Comparison of ENCODE assay signal across 8 cellular contexts in the genomic region with DNA sequence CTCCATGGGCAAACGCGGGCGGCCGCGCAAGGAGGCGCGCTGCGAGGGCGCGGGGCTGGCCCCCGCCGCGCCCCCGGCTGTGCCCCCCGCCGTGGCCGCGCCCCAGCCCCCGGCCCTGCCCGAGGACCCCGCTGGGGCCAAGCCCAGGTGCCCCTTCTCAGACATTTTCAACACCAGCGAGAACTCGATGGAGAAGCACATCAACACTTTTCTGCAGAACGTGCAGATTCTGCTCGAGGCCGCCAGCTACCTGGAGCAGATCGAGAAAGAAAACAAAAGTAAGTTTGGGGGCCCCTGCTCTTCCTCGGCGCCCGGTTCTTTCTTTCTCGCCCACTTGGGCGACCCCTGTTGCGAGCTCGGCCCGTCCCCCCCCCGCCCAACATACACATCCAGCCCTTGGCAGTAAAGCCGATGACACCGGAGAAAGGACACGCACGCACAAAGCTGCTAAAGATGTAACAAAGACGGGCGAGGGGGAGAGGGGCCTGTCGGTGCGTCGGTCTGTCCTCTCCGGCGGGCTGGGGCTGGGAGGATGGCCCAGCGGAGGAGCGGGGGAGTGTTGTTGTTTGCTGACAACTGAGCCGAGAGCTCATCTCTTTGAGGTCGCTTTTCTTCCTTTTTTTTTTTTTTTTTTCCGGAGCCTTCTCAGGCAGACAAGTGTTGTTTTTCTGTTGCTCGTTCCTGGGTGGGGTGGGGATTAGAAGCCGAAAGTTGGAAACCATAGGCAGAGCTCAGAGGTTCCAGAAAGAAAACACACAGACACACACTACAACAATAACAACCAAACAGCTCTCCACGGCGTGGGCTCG. TPM values are rescaled to one million over a fixed set of nuclear protein-coding genes. Genes with fewer than 3 reads are reported as not detected.
DNase-seq lines count a peak whose midpoint lies in the region; ATAC-seq and TF ChIP-seq lines count a peak whose summit lies in the region.

No MANE protein-coding gene starts in this region.

- ATAC-seq in HG02852 (IDR thresholded peaks at IDR 0.05; ENCODE audit: unreplicated experiment): peak; percentile 0
- ATAC-seq in Panc1: peak; percentile 20; the same call in 1 of the 2 replicates
- no peak for ATAC-seq in heart left ventricle
- no peak for ATAC-seq in psoas muscle

- H3K36me3 ChIP-seq in Caco-2 (ENCODE audit: control insufficient read depth, insufficient read depth, low read length) (no peaks in the 10 kb centered on the region), Panc1 (ENCODE audit: control insufficient read depth, insufficient read depth, low read length) (no peaks in the 10 kb centered on the region; the same call in 1 of the 2 replicates), heart left ventricle (no peaks in the 10 kb centered on the region), psoas muscle (ENCODE audit: insufficient read depth in 1 of 2, low read depth in 1 of 2) (no peaks in the 10 kb centered on the region)

- H3K27ac ChIP-seq in Panc1 (ENCODE audit: low read length): no peak overlapping the region
- H3K27ac ChIP-seq in heart left ventricle: peak overlapping the region; percentile 94 to 99 (median 98)
- H3K27ac ChIP-seq in psoas muscle: peak overlapping the region; percentile 98

- WGBS in heart left ventricle, 4 donors: 0 to 1% (median 1%) methylated on average over 42 to 57 of the region's 57 CpGs
- 0% methylated on average over 49 to 57 of the region's 57 CpGs for WGBS in psoas muscle, 3 donors

- H3K36me3 Mint-ChIP-seq in Caco-2 (ENCODE audit: insufficient read depth, unreplicated experiment): peaks cover 17% of the 10 kb centered on the region
- peaks cover 8% of the 10 kb centered on the region for H3K36me3 Mint-ChIP-seq in activated naive CD4-positive, alpha-beta T cell treated with anti-CD3 and anti-CD28 coated beads, Interleukin-2, amount 10 ng/mL, durations not matched to agents 7 days and 5 days

- H3K9me3 ChIP-seq in Caco-2 (no peaks in the 10 kb centered on the region), Panc1 (ENCODE audit: control insufficient read depth, insufficient read depth, low read depth, low read length) (no peaks in the 10 kb centered on the region), heart left ventricle (no peaks in the 10 kb centered on the region), psoas muscle (no peaks in the 10 kb centered on the region)

- H3K27me3 Mint-ChIP-seq in Caco-2 (ENCODE audit: insufficient read depth, unreplicated experiment): no peaks in the 10 kb centered on the region
- peaks cover 43% of the 10 kb centered on the region for H3K27me3 Mint-ChIP-seq in activated naive CD4-positive, alpha-beta T cell treated with anti-CD3 and anti-CD28 coated beads, Interleukin-2, amount 10 ng/mL, durations not matched to agents 7 days and 5 days

- in situ Hi-C loops in Panc1 (cut with HindIII; ENCODE audit: low pct_unique_long_range_greater_than_20kb, low sequenced_read_pairs): no loop called here

- no TSS peak for BruUV-seq in Caco-2 (replicated peaks; lab: Mats Ljungman, UMichigan)
- no TSS peak for BruUV-seq in Panc1 (replicated peaks; lab: Mats Ljungman, UMichigan)

- H3K4me3 Mint-ChIP-seq in Caco-2 (ENCODE audit: unreplicated experiment): peak overlapping the region; percentile 81
- peak overlapping the region; percentile 84 for H3K4me3 Mint-ChIP-seq in activated naive CD4-positive, alpha-beta T cell treated with anti-CD3 and anti-CD28 coated beads, Interleukin-2, amount 10 ng/mL, durations not matched to agents 7 days and 5 days

- peak overlapping the region; percentile 26 for H3K27ac Mint-ChIP-seq in Caco-2 (ENCODE audit: unreplicated experiment)
- peak overlapping the region; percentile 97 for H3K27ac Mint-ChIP-seq in activated naive CD4-positive, alpha-beta T cell treated with anti-CD3 and anti-CD28 coated beads, Interleukin-2, amount 10 ng/mL, durations not matched to agents 7 days and 5 days

- TF ChIP-seq CTCF in Caco-2 (IDR thresholded peaks at IDR 0.05; ENCODE audit: insufficient read depth in 1 of 2, low read depth in 1 of 2, low read length in 1 of 2, severe bottlenecking in 1 of 2, unreplicated experiment in 1 of 2) (no peak), Panc1 (IDR thresholded peaks at IDR 0.05) (no peak), heart left ventricle (IDR thresholded peaks at IDR 0.05) (no peak), psoas muscle (IDR thresholded peaks at IDR 0.05) (no peak)

- POLR2A ChIA-PET in Caco-2 (lab: Charles Lee) (interaction anchor here (0.5 to 1.0 kb wide), 5 partner anchors 13 to 342 kb away, joined by 3 to 9 read pairs (median 3); no protein-coding TSS in a partner anchor), Panc1 (lab: Charles Lee) (interaction anchor here (0.6 kb wide), 3 partner anchors 41 to 294 kb away, joined by 5 to 12 read pairs (median 5); no protein-coding TSS in a partner anchor)

- peak overlapping the region; percentile 79 for H3K4me3 ChIP-seq in Caco-2 (ENCODE audit: low read depth, low read length)
- H3K4me3 ChIP-seq in Panc1 (ENCODE audit: low read depth in 2 of 2, low read length in 2 of 2): peak overlapping the region; percentile 70 to 82
- H3K4me3 ChIP-seq in heart left ventricle: peak overlapping the region; percentile 61 to 92 (median 83)
- H3K4me3 ChIP-seq in psoas muscle: peak overlapping the region; percentile 94

- H3K4me1 ChIP-seq in Caco-2 (peaks cover 20% of the 10 kb centered on the region), Panc1 (ENCODE audit: control insufficient read depth, insufficient read depth, low read length) (peaks cover 4% of the 10 kb centered on the region; the same call in 1 of the 2 replicates), heart left ventricle (peaks cover 11 to 27% (median 18%) of the 10 kb centered on the region in 12 donors), psoas muscle (peaks cover 12% of the 10 kb centered on the region)

- DNase-seq in Caco-2: peak in 1 of 2 experiments; percentile 39
- DNase-seq in Panc1 (ENCODE audit: low read depth, low spot score): no peak
- DNase-seq in activated naive CD4-positive, alpha-beta T cell treated with anti-CD3 and anti-CD28 coated beads, Interleukin-2, amount 10 ng/mL, durations not matched to agents 7 days and 5 days: peak; percentile 75
- peak in 4 of 5 donors; percentile 41 to 52 (median 44) for DNase-seq in heart left ventricle
- peak; percentile 21 to 62 for DNase-seq in psoas muscle
- no peak for DNase-seq in NCI-H2107 treated with DMSO at 0.1 percent for 48 hours (lab: John Stamatoyannopoulos, UW; ENCODE audit: unreplicated experiment)
- no peak for DNase-seq in NCI-H2081 (lab: John Stamatoyannopoulos, UW)

- peaks cover 34% of the 10 kb centered on the region for H3K4me1 Mint-ChIP-seq in Caco-2 (ENCODE audit: low read depth, unreplicated experiment)
- H3K4me1 Mint-ChIP-seq in activated naive CD4-positive, alpha-beta T cell treated with anti-CD3 and anti-CD28 coated beads, Interleukin-2, amount 10 ng/mL, durations not matched to agents 7 days and 5 days: peaks cover 41% of the 10 kb centered on the region

- intact Hi-C loops in Caco-2 (cut with micrococcal nuclease; ENCODE audit: unreplicated experiment): loop anchor here (1.0 to 5.0 kb wide), 4 partner anchors 14 to 359 kb away; partner anchors contain the start of gene SMC3
- intact Hi-C loops in Panc1 (cut with micrococcal nuclease; ENCODE audit: unreplicated experiment): loop anchor here (5.0 kb wide), 2 partner anchors 69 to 71 kb away; no protein-coding TSS in a partner anchor
- intact Hi-C loops in heart left ventricle (cut with DNase I): loop anchor here (2.0 to 10.0 kb wide), 12 partner anchors 19 to 323 kb away; no protein-coding TSS in a partner anchor
- intact Hi-C loops in psoas muscle (cut with DNase I): loop anchor here (5.0 to 10.0 kb wide), 4 partner anchors 69 to 357 kb away; partner anchors contain the start of gene SMC3 (in 1 of the 2)

- CTCF ChIA-PET in Caco-2 (lab: Charles Lee) (interaction anchor here (0.6 to 1.7 kb wide), 6 partner anchors 8 to 70 kb away, joined by 3 to 14 read pairs (median 4); no protein-coding TSS in a partner anchor), Panc1 (lab: Charles Lee) (interaction anchor here (0.6 to 1.1 kb wide), 4 partner anchors 31 to 473 kb away, joined by 3 to 7 read pairs (median 5); no protein-coding TSS in a partner anchor)
- CTCF ChIA-PET in activated naive CD4-positive, alpha-beta T cell treated with anti-CD3 and anti-CD28 coated beads, Interleukin-2, amount 10 ng/mL, durations not matched to agents 7 days and 5 days (lab: Charles Lee): interaction anchor here (0.6 to 7.0 kb wide), 13 partner anchors 9 to 230 kb away, joined by 3 to 70 read pairs (median 4); partner anchors contain the start of gene SMNDC1

- TF ChIP-seq POLR2A in heart left ventricle (IDR thresholded peaks at IDR 0.05): no peak

- no peaks in the 10 kb centered on the region for H3K27me3 ChIP-seq in Caco-2 (replicated peaks; ENCODE audit: control insufficient read depth, insufficient read depth, low read length)
- peaks cover 2% of the 10 kb centered on the region; the same call in 1 of the 2 replicates for H3K27me3 ChIP-seq in Panc1 (ENCODE audit: control insufficient read depth, insufficient read depth, low read length)
- H3K27me3 ChIP-seq in heart left ventricle: no peaks in the 10 kb centered on the region
- no peaks in the 10 kb centered on the region for H3K27me3 ChIP-seq in psoas muscle (ENCODE audit: insufficient read depth in 3 of 3, low read length in 2 of 3)

- no peaks in the 10 kb centered on the region for H3K9me3 Mint-ChIP-seq in Caco-2 (ENCODE audit: unreplicated experiment)
- no peaks in the 10 kb centered on the region for H3K9me3 Mint-ChIP-seq in activated naive CD4-positive, alpha-beta T cell treated with anti-CD3 and anti-CD28 coated beads, Interleukin-2, amount 10 ng/mL, durations not matched to agents 7 days and 5 days

RNA-seq across cellular contexts. Expression of gene MXI1, which starts 0.6 kb away (rescaled TPM):
- total RNA-seq in Caco-2 (2022) (9.1 and 11.0 TPM in 2 replicates), Panc1 (2021; ENCODE audit: unreplicated experiment) (12.1 TPM), heart left ventricle (10 to 100 TPM; 42.6 to 83.2 (median 61.6) TPM), psoas muscle (10 to 100 TPM; 20.5 to 50.3 (median 34.8) TPM)
- polyA plus RNA-seq in Panc1 (2012; ENCODE audit: insufficient read length): 22.9 TPM
- polyA plus RNA-seq in heart left ventricle (10 to 100 TPM; 20.3 to 39.5 TPM), psoas muscle (10 to 100 TPM in 2 of 3 donors, 1 to 10 TPM in 1; 5.5 to 33.3 (median 27.1) TPM)

Comparison
In these comparisons a context has a peak if more than half of its experiments do, and no peak if none do; other contexts are left out.
1. DNase-seq: peak in activated naive CD4-positive, alpha-beta T cell treated with anti-CD3 and anti-CD28 coated beads, Interleukin-2, amount 10 ng/mL, durations not matched to agents 7 days and 5 days (single experiment), heart left ventricle (4 of 5) and psoas muscle (2 of 2); none in Panc1 (single experiment), NCI-H2107 treated with DMSO at 0.1 percent for 48 hours (single experiment) and NCI-H2081 (0 of 2).
2. ATAC-seq: peak in HG02852 (single experiment) and Panc1 (single experiment); none in heart left ventricle (0 of 4) and psoas muscle (0 of 4).
3. Peak in every context shown above with its lines, with median percentiles within 50 percentile points of each other: H3K4me3 ChIP-seq.